Comparison of ENCODE assay signal across 10 cellular contexts in genomic region chr9:16828335-16829281, GRCh38.
DNase-seq lines count a peak whose midpoint lies in the region; ATAC-seq, FAIRE-seq and TF ChIP-seq lines count a peak whose summit lies in the region.
"Had no signal": no experiment of that assay in that cellular context is flagged by ENCODE, and none has a peak within 500 bp of the region (broad histone marks: within the 10 kb centered on the region; RNA-seq: fewer than 3 reads in every experiment).

No MANE protein-coding gene starts in this region.

- no peaks in the 10 kb centered on the region for H3K36me3 ChIP-seq in brain microvascular endothelial cell (replicated peaks)

- DNase-seq in H54 (ENCODE audit: insufficient read length, low spot score) (no peak), brain microvascular endothelial cell (peak; percentile 18), iPS-NIHi11 (ENCODE audit: low spot score) (peak; percentile 54), skeletal muscle cell (ENCODE audit: low read depth) (no peak), LoVo (ENCODE audit: low spot score) (no peak), GM19239 (ENCODE audit: insufficient read length, low spot score) (no peak), OCI-M2 (lab: John Stamatoyannopoulos, UW; ENCODE audit: unreplicated experiment) (no peak)
- DNase-seq: activated naive CD8-positive, alpha-beta T cell treated with anti-CD3 and anti-CD28 coated beads, Interleukin-2, amount 10 ng/mL, durations not matched to agents 7 days and 5 days; NCI-H2107 had no signal

- no peak for TF ChIP-seq POLR2A in H54 (IDR thresholded peaks at IDR 0.05; ENCODE audit: low read depth, low read length)

- FAIRE-seq in H54 (lab: Jason Lieb, UNC) (peak; percentile 91), GM19239 (lab: Jason Lieb, UNC) (no peak)

- no peak for TF ChIP-seq CTCF in brain microvascular endothelial cell (IDR thresholded peaks at IDR 0.05; ENCODE audit: low read depth, low read length, missing control alignments)

- no peaks in the 10 kb centered on the region for H3K27me3 ChIP-seq in brain microvascular endothelial cell (replicated peaks)

- in situ Hi-C loops in brain microvascular endothelial cell (cut with HindIII; ENCODE audit: low pct_ligation_motif_present, low sequenced_read_pairs): no loop called here

- H3K4me3 ChIP-seq in brain microvascular endothelial cell (ENCODE audit: low read depth, low read length): no peak overlapping the region
- H3K4me3 ChIP-seq in skeletal muscle cell (ENCODE audit: low read depth, low read length): peak overlapping the region; percentile 28

- ATAC-seq in GM18517 (IDR thresholded peaks at IDR 0.05; ENCODE audit: unreplicated experiment): no peak

- H3K27ac ChIP-seq in brain microvascular endothelial cell: no peak overlapping the region

Comparison
In these comparisons a context has a peak if more than half of its experiments do, and no peak if none do; other contexts are left out.
1. DNase-seq: peak in brain microvascular endothelial cell (single experiment) and iPS-NIHi11 (single experiment); none in H54 (single experiment), skeletal muscle cell (single experiment), LoVo (single experiment), GM19239 (single experiment) and OCI-M2 (single experiment).